ENCODE assay signal across 16 cellular contexts in genomic region chr7:39987641-39988347, GRCh38. TPM values are rescaled to one million over a fixed set of nuclear protein-coding genes. Genes with fewer than 3 reads are reported as not detected.
DNase-seq lines count a peak whose midpoint lies in the region; ATAC-seq, FAIRE-seq and TF ChIP-seq lines count a peak whose summit lies in the region.
"Had no signal": no experiment of that assay in that cellular context is flagged by ENCODE, and none has a peak within 500 bp of the region (broad histone marks: within the 10 kb centered on the region; RNA-seq: fewer than 3 reads in every experiment).

No MANE protein-coding gene starts in this region.

- no peak for TF ChIP-seq POLR2A in K562 (conservative IDR thresholded peaks at IDR 0.05)

- H3K4me3 ChIP-seq in CD4-positive, alpha-beta memory T cell (ENCODE audit: low read length in 2 of 2) = no peak overlapping the region
- H3K4me3 ChIP-seq in K562 = no peak overlapping the region
- no peak overlapping the region for H3K4me3 ChIP-seq in naive thymus-derived CD4-positive, alpha-beta T cell (ENCODE audit: low read length)
- H3K4me3 ChIP-seq: gastroesophageal sphincter had no signal

- H3K9ac ChIP-seq in H9 (ENCODE audit: extremely low read depth, insufficient read length, low read length) (no peak overlapping the region), K562 (ENCODE audit: insufficient read depth in 1 of 2, low read depth in 2 of 2, low read length in 2 of 2) (no peak overlapping the region)

- TF ChIP-seq CTCF in H9 (conservative IDR thresholded peaks at IDR 0.05) = no peak
- TF ChIP-seq CTCF in K562 (IDR thresholded peaks at IDR 0.05 in 2 of 3, conservative IDR thresholded peaks at IDR 0.05 in 1 of 3; ENCODE audit: insufficient read depth in 2 of 3, low read depth in 1 of 3, low read length in 3 of 3) = no peak

- POLR2A ChIA-PET in CD4-positive, alpha-beta memory T cell (lab: Charles Lee; ENCODE audit: partially characterized antibody) = no interaction called here
- POLR2A ChIA-PET in K562 (lab: Yijun Ruan, JAX) = interaction anchor here (0.7 kb wide), 1 partner anchor 14 kb away, joined by 3 read pairs; no protein-coding TSS in a partner anchor
- POLR2A ChIA-PET in naive thymus-derived CD4-positive, alpha-beta T cell (lab: Charles Lee) = interaction anchor here (0.7 to 2.4 kb wide), 4 partner anchors 13 to 39 kb away, joined by 3 to 19 read pairs (median 4); partner anchors contain the start of gene CDK13

- no peak overlapping the region for H2BK120ac ChIP-seq in H9 (ENCODE audit: low read depth, low read length, poor library complexity, severe bottlenecking)

- no peak overlapping the region for H3K4me2 ChIP-seq in H9 (ENCODE audit: insufficient read depth, insufficient read length, low read length)
- H3K4me2 ChIP-seq in K562 (ENCODE audit: insufficient read depth, low read length) = no peak overlapping the region

- H2BK20ac ChIP-seq in H9 (ENCODE audit: low read depth, low read length, poor library complexity, severe bottlenecking) = no peak overlapping the region

- CTCF ChIA-PET in CD4-positive, alpha-beta memory T cell (lab: Charles Lee; ENCODE audit: partially characterized antibody) = interaction anchor here (1.5 kb wide), 1 partner anchor 10 kb away, joined by 3 read pairs; no protein-coding TSS in a partner anchor
- CTCF ChIA-PET in K562 (lab: Yijun Ruan, JAX; ENCODE audit: low intra/inter-chr PET ratio) = no interaction called here
- CTCF ChIA-PET in naive thymus-derived CD4-positive, alpha-beta T cell (lab: Charles Lee) = interaction anchor here (0.7 to 2.1 kb wide), 5 partner anchors 27 to 92 kb away, joined by 3 to 5 read pairs (median 4); partner anchors contain the start of gene CDK13

- no peak for FAIRE-seq in K562 (lab: Jason Lieb, UNC)

- intact Hi-C loops in CD4-positive, alpha-beta memory T cell (cut with micrococcal nuclease) = loop anchor here (2.0 to 5.0 kb wide), 2 partner anchors 37 to 90 kb away; partner anchors contain the start of gene CDK13
- intact Hi-C loops in K562 (cut with micrococcal nuclease) = no loop called here
- intact Hi-C loops in naive thymus-derived CD4-positive, alpha-beta T cell (cut with micrococcal nuclease) = loop anchor here in 1 of 2 donors (1.0 to 2.0 kb wide), 3 partner anchors 19 to 91 kb away; no protein-coding TSS in a partner anchor

- H4K5ac ChIP-seq in H9 (ENCODE audit: insufficient read length, low read depth, low read length) = no peak overlapping the region

- H3K9me1 ChIP-seq in K562 (ENCODE audit: control insufficient read depth, insufficient read depth, low read length) = no peaks in the 10 kb centered on the region

- DNase-seq in CD4-positive, alpha-beta memory T cell = peak in 4 of 5 donors; percentile 29 to 42 (median 36)
- DNase-seq in H9 (no peak), K562 (ENCODE audit: extremely low read depth in 1 of 4, low spot score in 3 of 4) (no peak), GM19240 (ENCODE audit: insufficient read length, low spot score) (no peak)
- DNase-seq in naive thymus-derived CD4-positive, alpha-beta T cell = peak in 7 of 9 donors; percentile 62 to 83 (median 76)
- DNase-seq: aorta, GDM1, islet precursor cell, NCI-H187, NCI-H526 treated with DMSO at 0.1 percent for 48 hours, right cardiac atrium had no signal

- no peaks in the 10 kb centered on the region for H3K9me3 Mint-ChIP-seq in CD4-positive, alpha-beta memory T cell
- H3K9me3 Mint-ChIP-seq in H9 = no peaks in the 10 kb centered on the region
- peaks cover 0 to 2% (median 0%) of the 10 kb centered on the region in 11 donors for H3K9me3 Mint-ChIP-seq in naive thymus-derived CD4-positive, alpha-beta T cell

- no peak overlapping the region for H2BK15ac ChIP-seq in H9 (ENCODE audit: low read depth, low read length)

- H2BK12ac ChIP-seq in H9 (ENCODE audit: insufficient read length, low read depth, low read length) = no peak overlapping the region

- no peak overlapping the region for H4K91ac ChIP-seq in H9 (ENCODE audit: insufficient read length, low read depth, low read length)

- H3K27me3 Mint-ChIP-seq in CD4-positive, alpha-beta memory T cell = no peaks in the 10 kb centered on the region
- no peaks in the 10 kb centered on the region for H3K27me3 Mint-ChIP-seq in H9 (ENCODE audit: low read depth)
- no peaks in the 10 kb centered on the region for H3K27me3 Mint-ChIP-seq in naive thymus-derived CD4-positive, alpha-beta T cell

- no peak overlapping the region for H3K27ac ChIP-seq in CD4-positive, alpha-beta memory T cell (ENCODE audit: low read depth, low read length)
- H3K27ac ChIP-seq in H9 (ENCODE audit: insufficient read length, low read depth, low read length) (no peak overlapping the region), K562 (ENCODE audit: extremely low read depth, low read depth, low read length) (no peak overlapping the region)
- peak overlapping the region; percentile 46 for H3K27ac ChIP-seq in naive thymus-derived CD4-positive, alpha-beta T cell (ENCODE audit: low read depth, low read length)
- H3K27ac ChIP-seq: C4-2B, gastroesophageal sphincter had no signal

- H3K14ac ChIP-seq in H9 (ENCODE audit: insufficient read depth, low read length) = no peak overlapping the region

- no peak overlapping the region for H2AFZ ChIP-seq in H9 (ENCODE audit: low read length)
- no peak overlapping the region for H2AFZ ChIP-seq in K562 (ENCODE audit: low read depth, low read length)

- no peak overlapping the region for H3K56ac ChIP-seq in H9 (ENCODE audit: insufficient read length, low read depth, low read length)

- no peak overlapping the region for H3K4ac ChIP-seq in H9 (ENCODE audit: low read depth, low read length)

- H4K8ac ChIP-seq in H9 (replicated peaks; ENCODE audit: insufficient read length, low read depth, low read length) = no peak overlapping the region

- H3K27me3 ChIP-seq in CD4-positive, alpha-beta memory T cell (ENCODE audit: insufficient read depth, low read length) = no peaks in the 10 kb centered on the region
- H3K27me3 ChIP-seq in H9 (ENCODE audit: insufficient read depth, low read length) (no peaks in the 10 kb centered on the region), K562 (ENCODE audit: control insufficient read depth in 2 of 2, insufficient read depth in 2 of 2, low read length in 2 of 2) (no peaks in the 10 kb centered on the region)
- H3K27me3 ChIP-seq in naive thymus-derived CD4-positive, alpha-beta T cell (ENCODE audit: control insufficient read depth in 2 of 2, insufficient read depth in 2 of 2, low read length in 2 of 2) = no peaks in the 10 kb centered on the region
- H3K27me3 ChIP-seq: gastroesophageal sphincter had no signal

- no CpG with 5 or more reads among the region's 9 CpGs for WGBS in H9 (ENCODE audit: extremely low coverage, insufficient read length, low lambda C conversion rate)
- WGBS in K562 (ENCODE audit: insufficient coverage, low coverage, missing lambda C conversion rate) = 90% methylated on average over 9 of the region's 9 CpGs

- no peak for TF ChIP-seq EP300 in K562 (IDR thresholded peaks at IDR 0.05; ENCODE audit: low read length)

- peaks cover 4% of the 10 kb centered on the region for H3K36me3 ChIP-seq in CD4-positive, alpha-beta memory T cell (ENCODE audit: insufficient read depth, low read length)
- peaks cover 25% of the 10 kb centered on the region for H3K36me3 ChIP-seq in K562 (ENCODE audit: control insufficient read depth, insufficient read depth, low read length)
- peaks cover 0 to 7% (median 0%) of the 10 kb centered on the region in 3 experiments for H3K36me3 ChIP-seq in naive thymus-derived CD4-positive, alpha-beta T cell (ENCODE audit: control insufficient read depth in 2 of 3, insufficient read depth in 3 of 3, low read length in 3 of 3)

- peak overlapping the region in 3 of 8 donors; percentile 11 to 50 (median 40) for H3K4me3 Mint-ChIP-seq in CD4-positive, alpha-beta memory T cell
- H3K4me3 Mint-ChIP-seq in H9 = no peak overlapping the region
- H3K4me3 Mint-ChIP-seq in naive thymus-derived CD4-positive, alpha-beta T cell = peak overlapping the region in 9 of 10 donors; percentile 19 to 68 (median 49)

- peaks cover 42% of the 10 kb centered on the region for H3K4me1 ChIP-seq in CD4-positive, alpha-beta memory T cell (ENCODE audit: insufficient read depth, low read length)
- H3K4me1 ChIP-seq in H9 (ENCODE audit: insufficient read depth, low read length) = no peaks in the 10 kb centered on the region
- H3K4me1 ChIP-seq in K562 (replicated peaks in 1 of 2; ENCODE audit: control insufficient read depth in 2 of 2, insufficient read depth in 2 of 2, low read length in 2 of 2) = no peaks in the 10 kb centered on the region; a peak in 2 of 5 replicates
- H3K4me1 ChIP-seq in naive thymus-derived CD4-positive, alpha-beta T cell (ENCODE audit: control insufficient read depth in 2 of 2, insufficient read depth in 2 of 2, low read length in 2 of 2) = peaks cover 4 to 28% of the 10 kb centered on the region in 2 donors

- in situ Hi-C loops in K562 (cut with MboI) = no loop called here

- peaks cover 19 to 33% of the 10 kb centered on the region in 2 donors for H3K36me3 Mint-ChIP-seq in CD4-positive, alpha-beta memory T cell
- peaks cover 10 to 26% (median 11%) of the 10 kb centered on the region in 3 experiments; a peak in 6 of 7 replicates for H3K36me3 Mint-ChIP-seq in H9 (ENCODE audit: insufficient read depth in 1 of 3, low read depth in 3 of 3)
- peaks cover 0 to 21% (median 17%) of the 10 kb centered on the region in 5 donors for H3K36me3 Mint-ChIP-seq in naive thymus-derived CD4-positive, alpha-beta T cell

- peak overlapping the region; percentile 42 to 87 (median 62) for H3K27ac Mint-ChIP-seq in CD4-positive, alpha-beta memory T cell
- peak overlapping the region; percentile 77 to 87 (median 82) for H3K27ac Mint-ChIP-seq in H9
- peak overlapping the region; percentile 15 to 93 (median 84) for H3K27ac Mint-ChIP-seq in naive thymus-derived CD4-positive, alpha-beta T cell

- H3K9me3 ChIP-seq in CD4-positive, alpha-beta memory T cell (ENCODE audit: control insufficient read depth in 1 of 2, low read length in 2 of 2) = no peaks in the 10 kb centered on the region
- H3K9me3 ChIP-seq in H9 (ENCODE audit: control insufficient read depth, low read depth, low read length) (no peaks in the 10 kb centered on the region), K562 (replicated peaks; ENCODE audit: control insufficient read depth, insufficient read depth, low read depth, low read length) (no peaks in the 10 kb centered on the region)
- H3K9me3 ChIP-seq in naive thymus-derived CD4-positive, alpha-beta T cell (ENCODE audit: control insufficient read depth in 2 of 3, low read length in 3 of 3) = no peaks in the 10 kb centered on the region
- H3K9me3 ChIP-seq: gastroesophageal sphincter had no signal

- TSS peak; percentile 23 for BruUV-seq in K562 (replicated peaks; lab: Mats Ljungman, UMichigan)

- no peaks in the 10 kb centered on the region for H4K20me1 ChIP-seq in H9 (ENCODE audit: control insufficient read depth, insufficient read depth, insufficient read length)
- H4K20me1 ChIP-seq in K562 (replicated peaks; ENCODE audit: control insufficient read depth, insufficient read depth, low read length) = peaks cover 2% of the 10 kb centered on the region; the same call in 1 of the 2 replicates

- TF ChIP-seq RAD21 in K562 (CRISPR knock-in tag; conservative IDR thresholded peaks at IDR 0.05 in 1 of 2, IDR thresholded peaks at IDR 0.05 in 1 of 2) = no peak

- peaks cover 41 to 69% (median 55%) of the 10 kb centered on the region in 4 donors for H3K4me1 Mint-ChIP-seq in CD4-positive, alpha-beta memory T cell
- H3K4me1 Mint-ChIP-seq in H9 = peaks cover 18% of the 10 kb centered on the region in 2 experiments
- peaks cover 34 to 75% (median 57%) of the 10 kb centered on the region in 7 donors for H3K4me1 Mint-ChIP-seq in naive thymus-derived CD4-positive, alpha-beta T cell

- no peak overlapping the region for H3K23ac ChIP-seq in H9 (ENCODE audit: insufficient read length, low read depth, low read length)

- H2BK5ac ChIP-seq in H9 (ENCODE audit: insufficient read length, low read length) = no peak overlapping the region

- peaks cover 5% of the 10 kb centered on the region; the same call in 1 of the 2 replicates for H3K79me2 ChIP-seq in H9 (ENCODE audit: insufficient read depth, low read length)
- H3K79me2 ChIP-seq in K562 (ENCODE audit: control insufficient read depth, insufficient read depth, low read length) = peaks cover 68% of the 10 kb centered on the region

- no peak overlapping the region for H3T11ph ChIP-seq in H9 (ENCODE audit: low read length)

- no peaks in the 10 kb centered on the region for H3K23me2 ChIP-seq in H9 (ENCODE audit: insufficient read length, low read depth, low read length, poor library complexity, severe bottlenecking)

- no peak overlapping the region for H2AK5ac ChIP-seq in H9 (ENCODE audit: insufficient read length, low read length)

- no peaks in the 10 kb centered on the region for H3K79me1 ChIP-seq in H9 (ENCODE audit: insufficient read depth, low read depth, low read length, poor library complexity, severe bottlenecking)

- H3K18ac ChIP-seq in H9 (ENCODE audit: insufficient read length, low read depth, low read length) = no peak overlapping the region

- ATAC-seq in K562 (no peak), HG02763 (IDR thresholded peaks at IDR 0.05; ENCODE audit: unreplicated experiment) (no peak), HG03571 (IDR thresholded peaks at IDR 0.05; ENCODE audit: unreplicated experiment) (no peak), GM21381 (IDR thresholded peaks at IDR 0.05; ENCODE audit: unreplicated experiment) (no peak)
- ATAC-seq in naive thymus-derived CD4-positive, alpha-beta T cell = peak; percentile 86
- ATAC-seq: gastroesophageal sphincter, right cardiac atrium had no signal

RNA-seq across cellular contexts. Expression of gene CDK13, which starts 37.7 kb away (rescaled TPM):
- 100 to 1,000 TPM in 1 of 2 experiments, 10 to 100 TPM in 1; 95.0 to 101 TPM for total RNA-seq in CD4-positive, alpha-beta memory T cell
- 10 to 100 TPM; 19.5 to 47.6 TPM for polyA plus RNA-seq in CD4-positive, alpha-beta memory T cell
- 50.2 and 52.2 TPM in 2 replicates for total RNA-seq in H9 (2021)
- 92.4 and 231 TPM in 2 replicates for total RNA-seq in K562 (2011; cell fraction: chromatin; rRNA removed; ENCODE audit: low replicate concordance)
- 50.2 and 69.1 TPM in 2 replicates for total RNA-seq in K562 (2011; cell fraction: nucleolus; rRNA removed)
- 89.7 and 128 TPM in 2 replicates for total RNA-seq in K562 (2011; cell fraction: nucleoplasm; rRNA removed)
- total RNA-seq in K562 (2014; rRNA removed) = 26.3 and 29.3 TPM in 2 replicates
- 38.1 and 45.7 TPM in 2 replicates for total RNA-seq in K562 (2014; rRNA removed; fragmentation: Illumina TruSeq; extraction: Trizol)
- 43.2 and 46.1 TPM in 2 replicates for total RNA-seq in K562 (2015; rRNA removed; fragmentation: Illumina TruSeq; extraction: Trizol)
- 30.4 and 32.4 TPM in 2 replicates for total RNA-seq in K562 (2021)
- 32.8 and 35.3 TPM in 2 replicates for polyA plus RNA-seq in K562 (2011; rRNA removed)
- polyA plus RNA-seq in K562 (2011; cell fraction: cytosol; rRNA removed) = 14.1 and 20.3 TPM in 2 replicates
- polyA plus RNA-seq in K562 (2011; cell fraction: nucleus; rRNA removed) = 41.4 and 45.1 TPM in 2 replicates
- polyA plus RNA-seq in K562 (2012) = 18.0 and 21.4 TPM in 2 replicates
- polyA plus RNA-seq in K562 (2014; fragmentation: Illumina TruSeq; extraction: Trizol) = 31.7 and 37.3 TPM in 2 replicates
- polyA plus RNA-seq in K562 (2014; fragmentation: Nextera tagmentation; extraction: Ambion mirVana) = 10 to 100 TPM in 1 of 2 experiments, 1 to 10 TPM in 1; 9.8 to 12.4 TPM
- 16.7 and 16.9 TPM in 2 replicates for polyA plus RNA-seq in K562 (2014; rRNA removed)
- 82.6 and 111 TPM in 2 replicates for polyA minus RNA-seq in K562 (2011; rRNA and poly(A)+ RNA removed)
- 20.7 and 21.2 TPM in 2 replicates for polyA minus RNA-seq in K562 (2011; cell fraction: cytosol; rRNA and poly(A)+ RNA removed)
- polyA minus RNA-seq in K562 (2011; cell fraction: nucleus; rRNA and poly(A)+ RNA removed) = 48.7 and 71.8 TPM in 2 replicates
- 100 to 1,000 TPM in 4 of 5 experiments, 10 to 100 TPM in 1; 59.7 to 117 (median 106) TPM for total RNA-seq in naive thymus-derived CD4-positive, alpha-beta T cell
- 10 to 100 TPM; 26.3 to 43.3 TPM for polyA plus RNA-seq in naive thymus-derived CD4-positive, alpha-beta T cell

Comparison
In these comparisons a context has a peak if more than half of its experiments do, and no peak if none do; other contexts are left out.
1. DNase-seq: peak in CD4-positive, alpha-beta memory T cell (4 of 5) and naive thymus-derived CD4-positive, alpha-beta T cell (7 of 9); none in H9 (single experiment), K562 (0 of 4) and GM19240 (single experiment).
2. H3K4me3 Mint-ChIP-seq: peak in naive thymus-derived CD4-positive, alpha-beta T cell (9 of 10); none in H9 (0 of 2).
3. Peak in every context shown above with its lines, with median percentiles within 50 percentile points of each other: H3K27ac Mint-ChIP-seq.